ENCODE assay signal across 22 cellular contexts in genomic region chr9:119792242-119792641, GRCh38.
DNase-seq lines count a peak whose midpoint lies in the region; ATAC-seq lines count a peak whose summit lies in the region.
"Had no signal": no experiment of that assay in that cellular context is flagged by ENCODE, and none has a peak within 500 bp of the region (broad histone marks: within the 10 kb centered on the region; RNA-seq: fewer than 3 reads in every experiment).

No MANE protein-coding gene starts in this region.

- DNase-seq in NOMO-1 treated with dmso at 0.1 percent for 144 hours (lab: John Stamatoyannopoulos, UW; ENCODE audit: unreplicated experiment) (no peak), dermis blood vessel endothelial cell (no peak), NCI-H748 (lab: John Stamatoyannopoulos, UW; ENCODE audit: unreplicated experiment) (no peak), G401 (ENCODE audit: low spot score) (no peak)
- DNase-seq: activated CD4-positive, alpha-beta T cell treated with anti-CD3 and anti-CD28 coated beads, Interleukin-2, amount 10 ng/mL, durations not matched to agents 24 days and 14 days; activated CD8-positive, alpha-beta memory T cell treated with anti-CD3 and anti-CD28 coated beads, Interleukin-2, amount 10 ng/mL, durations not matched to agents 7 days and 5 days; activated naive CD4-positive, alpha-beta T cell treated with anti-CD3 and anti-CD28 coated beads, Interleukin-2, amount 10 ng/mL, durations not matched to agents 7 days and 5 days; aorta; Calu3; caudate nucleus; heart left ventricle; naive B cell; NCI-H1417 treated with DMSO at 0.1 percent for 48 hours; NCI-H524 treated with DMSO at 0.1 percent for 48 hours; nucleus accumbens; stimulated activated CD4-positive, alpha-beta T cell treated with anti-CD3 and anti-CD28 coated beads, Interleukin-2, amount 100 ng/mL, for 24 hours had no signal

- in situ Hi-C loops in G401 (cut with HindIII; ENCODE audit: low sequenced_read_pairs) = no loop called here

- ATAC-seq in GM18867 (IDR thresholded peaks at IDR 0.05; ENCODE audit: unreplicated experiment) = peak; percentile 87
- ATAC-seq in GM21526 (IDR thresholded peaks at IDR 0.05; ENCODE audit: low FRiP score, unreplicated experiment) = peak; percentile 80
- peak; percentile 98 for ATAC-seq in HG02885 (IDR thresholded peaks at IDR 0.05; ENCODE audit: poor library complexity, unreplicated experiment)
- peak; percentile 98 for ATAC-seq in HG03565 (IDR thresholded peaks at IDR 0.05; ENCODE audit: unreplicated experiment)
- ATAC-seq: activated CD8-positive, alpha-beta memory T cell treated with anti-CD3 and anti-CD28 coated beads, Interleukin-2, amount 10 ng/mL, durations not matched to agents 7 days and 5 days; heart left ventricle; SK-N-SH treated with all-trans-retinoic acid at 6 μM for 48 hours; stimulated activated memory B cell treated with anti-CD40 and anti-IgM and Interleukin-4, amounts not matched to agents 10 μg/mL and 1 μg/mL and 100 μg/mL, for 72 hours had no signal
